In the genomic region with DNA sequence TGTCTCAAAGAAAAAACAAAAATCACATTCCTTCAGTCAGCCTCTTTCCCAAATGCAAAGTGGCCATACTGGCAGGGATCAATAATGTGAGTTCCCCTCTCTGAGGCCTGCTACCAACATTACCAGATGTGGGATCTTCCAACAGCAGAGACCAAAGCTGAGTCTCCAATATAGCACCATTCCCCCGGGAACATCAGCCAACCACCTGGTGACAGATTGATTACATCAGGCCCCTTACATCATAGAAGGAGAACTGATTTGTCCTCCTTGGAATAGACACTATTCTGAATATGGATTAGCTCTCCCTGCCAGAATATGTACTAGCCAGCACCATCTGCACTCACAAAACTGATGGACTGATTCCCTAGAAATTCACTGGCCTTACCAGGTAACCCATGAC, we compare ENCODE assay signal across 13 cellular contexts.
"Had no signal": no experiment of that assay in that cellular context is flagged by ENCODE, and none has a peak within 500 bp of the region (broad histone marks: within the 10 kb centered on the region; RNA-seq: fewer than 3 reads in every experiment).

No MANE protein-coding gene starts in this region.

- DNase-seq: activated CD4-positive, alpha-beta T cell treated with anti-CD3 and anti-CD28 coated beads, Interleukin-2, amount 50 U/mL, for 4 hours; activated CD4-positive, CD25-positive, alpha-beta regulatory T cell treated with anti-CD3 and anti-CD28 coated beads, Interleukin-2, amount 50 U/mL, for 72 hours; activated naive CD4-positive, alpha-beta T cell treated with anti-CD3 and anti-CD28 coated beads, Interleukin-2, amount 10 ng/mL, durations not matched to agents 7 days and 5 days; activated T-cell treated with anti-CD3 and anti-CD28 coated beads for 4 hours; kidney glomerular epithelial cell; occipital lobe; stimulated activated CD4-positive, alpha-beta T cell treated with anti-CD3 and anti-CD28 coated beads, Interleukin-15, amount 100 ng/mL, for 24 hours; stimulated activated CD4-positive, alpha-beta T cell treated with anti-CD3 and anti-CD28 coated beads, Interleukin-4, amount 100 ng/mL, for 1 hour; stimulated activated naive CD4-positive, alpha-beta T cell; transverse colon had no signal

- H3K36me3 ChIP-seq: esophagus muscularis mucosa, right atrium auricular region, transverse colon had no signal

- H3K27ac ChIP-seq: esophagus muscularis mucosa, right atrium auricular region, transverse colon had no signal

- H3K4me1 Mint-ChIP-seq: activated naive CD4-positive, alpha-beta T cell treated with anti-CD3 and anti-CD28 coated beads, Interleukin-2, amount 10 ng/mL, durations not matched to agents 7 days and 5 days had no signal

- H3K4me1 ChIP-seq: esophagus muscularis mucosa, transverse colon had no signal

- H3K27me3 Mint-ChIP-seq: activated naive CD4-positive, alpha-beta T cell treated with anti-CD3 and anti-CD28 coated beads, Interleukin-2, amount 10 ng/mL, durations not matched to agents 7 days and 5 days had no signal

- H3K4me3 Mint-ChIP-seq: activated naive CD4-positive, alpha-beta T cell treated with anti-CD3 and anti-CD28 coated beads, Interleukin-2, amount 10 ng/mL, durations not matched to agents 7 days and 5 days; nephron had no signal

- H3K27ac Mint-ChIP-seq: activated naive CD4-positive, alpha-beta T cell treated with anti-CD3 and anti-CD28 coated beads, Interleukin-2, amount 10 ng/mL, durations not matched to agents 7 days and 5 days; nephron had no signal

- H3K9me3 Mint-ChIP-seq: activated naive CD4-positive, alpha-beta T cell treated with anti-CD3 and anti-CD28 coated beads, Interleukin-2, amount 10 ng/mL, durations not matched to agents 7 days and 5 days had no signal

- H3K36me3 Mint-ChIP-seq: activated naive CD4-positive, alpha-beta T cell treated with anti-CD3 and anti-CD28 coated beads, Interleukin-2, amount 10 ng/mL, durations not matched to agents 7 days and 5 days had no signal

- H3K27me3 ChIP-seq: esophagus muscularis mucosa, right atrium auricular region, transverse colon had no signal

- H3K9me3 ChIP-seq: esophagus muscularis mucosa, right atrium auricular region, transverse colon had no signal

- H3K4me3 ChIP-seq: esophagus muscularis mucosa, right atrium auricular region, transverse colon had no signal
